In genomic region chr7:99447943-99448342, GRCh38 we compare ENCODE assay signal across 1 cellular context.
TF ChIP-seq lines count a peak whose summit lies in the region.

No MANE protein-coding gene starts in this region.

TF ChIP-seq in HCT116, 20 proteins besides CTCF, POLR2A, EP300 and RAD21 (continued from another document):
- TF ChIP-seq REST (IDR thresholded peaks at IDR 0.05; ENCODE audit: low read depth) (no peak), TCF7L2 (IDR thresholded peaks at IDR 0.05; ENCODE audit: borderline replicate concordance, extremely low read depth, insufficient read depth, insufficient read length) (no peak), SP1 (IDR thresholded peaks at IDR 0.05; ENCODE audit: low read depth) (no peak), YY1 (IDR thresholded peaks at IDR 0.05; ENCODE audit: extremely low read depth, insufficient replicate concordance, low read depth, low read length) (no peak), JUND (IDR thresholded peaks at IDR 0.05) (no peak), MAX (IDR thresholded peaks at IDR 0.05) (no peak), CBX3 (IDR thresholded peaks at IDR 0.05; ENCODE audit: low read depth) (no peak), ZNF274 (IDR thresholded peaks at IDR 0.05; ENCODE audit: low read depth, low read length) (no peak)
